In the genomic region with DNA sequence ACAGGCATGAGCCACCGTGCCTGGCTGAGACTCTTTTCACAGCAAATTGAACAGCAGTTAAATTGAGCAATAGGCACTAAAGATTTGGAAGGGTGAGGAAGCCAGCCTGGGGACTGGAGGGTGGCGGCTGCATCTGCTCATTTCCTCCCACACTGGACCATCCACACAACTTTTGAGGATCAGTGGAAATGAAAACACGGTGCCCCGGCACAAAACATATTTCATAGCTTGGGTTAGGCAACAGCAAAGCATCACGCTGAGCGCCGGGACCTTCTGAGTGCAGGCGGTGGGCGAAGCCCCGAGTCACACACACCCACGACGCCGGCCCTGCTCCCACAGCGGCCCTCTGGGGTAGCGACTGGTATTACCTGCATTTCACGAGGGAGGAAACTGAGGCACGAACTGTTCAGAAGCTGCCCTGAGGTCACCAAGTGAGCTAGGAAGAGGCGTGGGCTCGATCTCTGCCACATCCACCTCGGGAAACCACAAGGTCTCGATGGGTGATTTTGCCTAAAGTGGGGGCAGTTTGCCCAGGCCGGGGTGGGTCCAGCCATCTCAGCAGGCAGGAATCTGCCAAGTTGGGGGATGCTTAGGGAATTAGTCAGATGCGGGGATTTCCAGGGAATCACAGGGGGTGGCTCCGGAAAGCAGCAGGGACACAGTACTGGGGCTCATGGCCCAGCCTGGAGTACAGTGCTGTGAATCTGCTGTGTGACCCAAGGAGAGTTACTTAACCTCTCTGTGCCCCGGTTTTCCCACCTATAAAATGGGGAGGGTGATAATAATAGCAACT, we compare ENCODE assay signal across 1 cellular context.
TF ChIP-seq lines count a peak whose summit lies in the region.

No MANE protein-coding gene starts in this region.

TF ChIP-seq in A549, 52 proteins besides CTCF, POLR2A, EP300 and RAD21 (continued from another document):
- peak; percentile 96 for TF ChIP-seq ZFP36 (IDR thresholded peaks at IDR 0.05; ENCODE audit: borderline replicate concordance, partially characterized antibody)
- no peak for TF ChIP-seq POLR2AphosphoS2 (conservative IDR thresholded peaks at IDR 0.05; ENCODE audit: low read length)
- TF ChIP-seq CBX8 (IDR thresholded peaks at IDR 0.05): no peak
- TF ChIP-seq CEBPB (IDR thresholded peaks at IDR 0.05): peak; percentile 41 to 72; a peak in 3 of 4 replicates
- TF ChIP-seq CHD2 (IDR thresholded peaks at IDR 0.05; ENCODE audit: low read length, partially characterized antibody): no peak
- TF ChIP-seq RCOR1 (IDR thresholded peaks at IDR 0.05; ENCODE audit: low read depth, low read length): 0 out of 2 replicates have a peak, but pooled peaks have one; percentile 51
- peak; percentile 56 to 86; a peak in 3 of 5 replicates for TF ChIP-seq JUN (IDR thresholded peaks at IDR 0.05)
- 0 out of 2 replicates have a peak, but pooled peaks have one; percentile 38 for TF ChIP-seq CHD4 (IDR thresholded peaks at IDR 0.05; ENCODE audit: borderline replicate concordance)
- TF ChIP-seq, protein P1, sequence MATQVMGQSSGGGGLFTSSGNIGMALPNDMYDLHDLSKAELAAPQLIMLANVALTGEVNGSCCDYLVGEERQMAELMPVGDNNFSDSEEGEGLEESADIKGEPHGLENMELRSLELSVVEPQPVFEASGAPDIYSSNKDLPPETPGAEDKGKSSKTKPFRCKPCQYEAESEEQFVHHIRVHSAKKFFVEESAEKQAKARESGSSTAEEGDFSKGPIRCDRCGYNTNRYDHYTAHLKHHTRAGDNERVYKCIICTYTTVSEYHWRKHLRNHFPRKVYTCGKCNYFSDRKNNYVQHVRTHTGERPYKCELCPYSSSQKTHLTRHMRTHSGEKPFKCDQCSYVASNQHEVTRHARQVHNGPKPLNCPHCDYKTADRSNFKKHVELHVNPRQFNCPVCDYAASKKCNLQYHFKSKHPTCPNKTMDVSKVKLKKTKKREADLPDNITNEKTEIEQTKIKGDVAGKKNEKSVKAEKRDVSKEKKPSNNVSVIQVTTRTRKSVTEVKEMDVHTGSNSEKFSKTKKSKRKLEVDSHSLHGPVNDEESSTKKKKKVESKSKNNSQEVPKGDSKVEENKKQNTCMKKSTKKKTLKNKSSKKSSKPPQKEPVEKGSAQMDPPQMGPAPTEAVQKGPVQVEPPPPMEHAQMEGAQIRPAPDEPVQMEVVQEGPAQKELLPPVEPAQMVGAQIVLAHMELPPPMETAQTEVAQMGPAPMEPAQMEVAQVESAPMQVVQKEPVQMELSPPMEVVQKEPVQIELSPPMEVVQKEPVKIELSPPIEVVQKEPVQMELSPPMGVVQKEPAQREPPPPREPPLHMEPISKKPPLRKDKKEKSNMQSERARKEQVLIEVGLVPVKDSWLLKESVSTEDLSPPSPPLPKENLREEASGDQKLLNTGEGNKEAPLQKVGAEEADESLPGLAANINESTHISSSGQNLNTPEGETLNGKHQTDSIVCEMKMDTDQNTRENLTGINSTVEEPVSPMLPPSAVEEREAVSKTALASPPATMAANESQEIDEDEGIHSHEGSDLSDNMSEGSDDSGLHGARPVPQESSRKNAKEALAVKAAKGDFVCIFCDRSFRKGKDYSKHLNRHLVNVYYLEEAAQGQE (IDR thresholded peaks at IDR 0.05): no peak
- no peak for TF ChIP-seq NFE2L2 (conservative IDR thresholded peaks at IDR 0.05; ENCODE audit: low read length)
- TF ChIP-seq JUNB (IDR thresholded peaks at IDR 0.05): peak; percentile 64
- no peak for TF ChIP-seq TP53 (CRISPR knock-in tag; IDR thresholded peaks at IDR 0.05)
- no peak for TF ChIP-seq HOXB5 (CRISPR knock-in tag; IDR thresholded peaks at IDR 0.05)
- no peak for TF ChIP-seq KDM5A (IDR thresholded peaks at IDR 0.05)
- no peak for TF ChIP-seq ZSCAN20 (CRISPR knock-in tag; IDR thresholded peaks at IDR 0.05)
- TF ChIP-seq KDM1A (IDR thresholded peaks at IDR 0.05; ENCODE audit: low read depth): peak; percentile 73; the same call in 1 of the 2 replicates
- TF ChIP-seq RNF2 (IDR thresholded peaks at IDR 0.05; ENCODE audit: borderline replicate concordance, low read depth): no peak
- TF ChIP-seq NPAS2 (CRISPR knock-in tag; IDR thresholded peaks at IDR 0.05; ENCODE audit: borderline replicate concordance): no peak
- peak; percentile 81 for TF ChIP-seq GATA3 (IDR thresholded peaks at IDR 0.05; ENCODE audit: borderline replicate concordance)
- TF ChIP-seq ZNF302 (CRISPR knock-in tag; IDR thresholded peaks at IDR 0.05): no peak
- TF ChIP-seq RFX5 (IDR thresholded peaks at IDR 0.05): no peak
